ENCODE assay signal across 1 cellular context in genomic region chr14:56797569-56798446, GRCh38.
TF ChIP-seq lines count a peak whose summit lies in the region.

No MANE protein-coding gene starts in this region.

TF ChIP-seq in WTC11, 78 proteins besides CTCF, POLR2A, EP300 and RAD21 (continued from another document):
- TF ChIP-seq, protein P1, sequence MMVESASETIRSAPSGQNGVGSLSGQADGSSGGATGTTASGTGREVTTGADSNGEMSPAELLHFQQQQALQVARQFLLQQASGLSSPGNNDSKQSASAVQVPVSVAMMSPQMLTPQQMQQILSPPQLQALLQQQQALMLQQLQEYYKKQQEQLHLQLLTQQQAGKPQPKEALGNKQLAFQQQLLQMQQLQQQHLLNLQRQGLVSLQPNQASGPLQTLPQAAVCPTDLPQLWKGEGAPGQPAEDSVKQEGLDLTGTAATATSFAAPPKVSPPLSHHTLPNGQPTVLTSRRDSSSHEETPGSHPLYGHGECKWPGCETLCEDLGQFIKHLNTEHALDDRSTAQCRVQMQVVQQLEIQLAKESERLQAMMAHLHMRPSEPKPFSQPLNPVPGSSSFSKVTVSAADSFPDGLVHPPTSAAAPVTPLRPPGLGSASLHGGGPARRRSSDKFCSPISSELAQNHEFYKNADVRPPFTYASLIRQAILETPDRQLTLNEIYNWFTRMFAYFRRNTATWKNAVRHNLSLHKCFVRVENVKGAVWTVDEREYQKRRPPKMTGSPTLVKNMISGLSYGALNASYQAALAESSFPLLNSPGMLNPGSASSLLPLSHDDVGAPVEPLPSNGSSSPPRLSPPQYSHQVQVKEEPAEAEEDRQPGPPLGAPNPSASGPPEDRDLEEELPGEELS (CRISPR knock-in tag; IDR thresholded peaks at IDR 0.05), result no peak
- TF ChIP-seq FOXJ3 (CRISPR knock-in tag; IDR thresholded peaks at IDR 0.05; ENCODE audit: borderline replicate concordance) (no peak), NR1H2 (CRISPR knock-in tag; IDR thresholded peaks at IDR 0.05) (no peak), SOX15 (CRISPR knock-in tag; IDR thresholded peaks at IDR 0.05) (no peak)
TF ChIP-seq in WTC11: peak in this region for 5.
